Comparison of ENCODE assay signal across 8 cellular contexts in the genomic region with DNA sequence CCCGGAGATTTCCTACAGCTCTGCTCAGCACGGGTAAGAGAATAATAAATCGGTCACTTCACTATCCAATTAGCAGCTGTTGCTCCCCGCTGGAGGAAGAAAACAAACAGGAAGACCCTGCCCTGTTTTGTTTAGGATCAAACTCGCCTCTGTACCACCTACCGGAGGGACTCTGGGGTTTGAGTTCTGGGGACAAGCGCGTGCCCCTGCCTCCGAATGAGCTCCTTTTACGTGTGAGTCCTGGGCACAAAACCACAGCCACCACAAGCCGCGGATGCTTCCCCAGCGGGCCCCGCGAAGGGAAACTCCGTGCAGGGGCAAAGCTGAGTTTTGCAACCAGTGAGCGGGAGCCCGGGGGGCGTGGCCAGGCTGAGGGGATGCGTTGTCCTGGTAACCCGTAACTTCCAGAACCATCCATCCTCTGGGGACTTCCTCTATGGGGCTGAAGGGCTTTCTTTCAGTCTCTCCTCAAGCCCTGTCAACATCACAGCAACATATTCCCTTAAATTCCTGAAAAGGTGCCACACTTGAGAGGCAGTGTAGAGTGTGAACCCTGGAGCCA.
A peak's percentile ranks its signal among the peaks of the same experiment; 100 is the strongest.
DNase-seq lines count a peak whose midpoint lies in the region; ATAC-seq and TF ChIP-seq lines count a peak whose summit lies in the region.

No MANE protein-coding gene starts in this region.

- no peaks in the 10 kb centered on the region for H3K9me3 Mint-ChIP-seq in endothelial cell (ENCODE audit: unreplicated experiment)

- H3K4me3 Mint-ChIP-seq in endothelial cell (ENCODE audit: unreplicated experiment), result peak overlapping the region; percentile 87

- no peak for TF ChIP-seq CTCF in endothelial cell (IDR thresholded peaks at IDR 0.05; ENCODE audit: unreplicated experiment)

- H3K27ac Mint-ChIP-seq in endothelial cell (ENCODE audit: unreplicated experiment), result peak overlapping the region; percentile 90

- DNase-seq in A172 (ENCODE audit: low spot score) (peak; percentile 24), NCI-H524 treated with DMSO at 0.1 percent for 48 hours (lab: John Stamatoyannopoulos, UW) (peak; percentile 39), endothelial cell (ENCODE audit: low spot score) (peak; percentile 87), middle frontal gyrus (ENCODE audit: extremely low spot score, low spot score) (peak; percentile 8)
- DNase-seq in activated CD8-positive, alpha-beta memory T cell treated with anti-CD3 and anti-CD28 coated beads for 4 hours (ENCODE audit: low read depth in 2 of 2), result peak; percentile 50 to 67
- DNase-seq in stimulated activated CD8-positive, alpha-beta memory T cell treated with anti-CD3 and anti-CD28 coated beads, Interleukin-15, amount 100 ng/mL, for 24 hours (ENCODE audit: low read depth), result peak; percentile 65

- peaks cover 7% of the 10 kb centered on the region for H3K4me1 Mint-ChIP-seq in endothelial cell (ENCODE audit: unreplicated experiment)

- peak; percentile 45 for ATAC-seq in GM18508 (IDR thresholded peaks at IDR 0.05; ENCODE audit: insufficient read depth, unreplicated experiment)
- ATAC-seq in HG02943 (IDR thresholded peaks at IDR 0.05; ENCODE audit: low read depth, unreplicated experiment), result peak; percentile 41

- H3K27me3 Mint-ChIP-seq in endothelial cell (ENCODE audit: unreplicated experiment), result peaks cover 7% of the 10 kb centered on the region

- H3K36me3 Mint-ChIP-seq in endothelial cell (ENCODE audit: low read depth, unreplicated experiment), result no peaks in the 10 kb centered on the region

Comparison
In these comparisons a context has a peak if more than half of its experiments do, and no peak if none do; other contexts are left out.
1. Peak in every context shown above with its lines: DNase-seq and ATAC-seq.
2. DNase-seq: peak in every context shown above with its lines; median percentile 87 in endothelial cell; 65 in stimulated activated CD8-positive, alpha-beta memory T cell treated with anti-CD3 and anti-CD28 coated beads, Interleukin-15, amount 100 ng/mL, for 24 hours; 58 in activated CD8-positive, alpha-beta memory T cell treated with anti-CD3 and anti-CD28 coated beads for 4 hours; 39 in NCI-H524 treated with DMSO at 0.1 percent for 48 hours; 24 in A172; 8 in middle frontal gyrus.